In the genomic region with DNA sequence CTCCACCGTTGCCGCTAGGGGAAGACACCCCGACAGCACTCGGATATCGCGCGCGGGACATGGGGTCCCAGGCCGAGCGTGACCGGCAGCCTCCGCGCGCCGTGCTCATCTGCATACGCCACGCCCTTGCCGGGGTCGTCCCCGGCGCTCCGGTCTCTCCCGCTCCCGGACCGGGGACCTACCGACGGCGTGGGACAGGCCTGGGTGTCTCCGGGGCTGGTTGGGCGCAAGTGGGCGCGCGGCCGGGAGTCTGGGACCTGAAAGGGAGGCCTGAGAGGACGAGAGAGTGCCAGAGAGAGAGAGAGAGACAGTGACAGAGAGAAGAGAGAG, we compare ENCODE assay signal across 8 cellular contexts. TPM values are rescaled to one million over a fixed set of nuclear protein-coding genes. Genes with fewer than 3 reads are reported as not detected.
DNase-seq lines count a peak whose midpoint lies in the region; ATAC-seq, FAIRE-seq and TF ChIP-seq lines count a peak whose summit lies in the region.
"Not testable (repeated sequence)": the region's sequence is repeated elsewhere in the genome, so short reads cannot be mapped to it uniquely, and the experiment has no call there.

No MANE protein-coding gene starts in this region.

- not testable (repeated sequence) for H3K36me3 ChIP-seq in gastroesophageal sphincter

- H3K4me1 ChIP-seq in gastroesophageal sphincter: not testable (repeated sequence)

- POLR2A ChIA-PET in T-cell (lab: Charles Lee): not testable (repeated sequence)

- ATAC-seq in GM18498 (IDR thresholded peaks at IDR 0.05; ENCODE audit: unreplicated experiment) (peak; percentile 62), GM21529 (IDR thresholded peaks at IDR 0.05; ENCODE audit: unreplicated experiment) (peak; percentile 58), HG02884 (IDR thresholded peaks at IDR 0.05; ENCODE audit: unreplicated experiment) (peak; percentile 43), HG03280 (IDR thresholded peaks at IDR 0.05; ENCODE audit: unreplicated experiment) (peak; percentile 56), T-cell (replicated peaks in 1 of 4) (peak; percentile 65 to 81 (median 78)), gastroesophageal sphincter (peak; percentile 90), omental fat pad (ENCODE audit: low FRiP score) (peak; percentile 87)

- TF ChIP-seq CTCF in gastroesophageal sphincter (IDR thresholded peaks at IDR 0.05); omental fat pad (IDR thresholded peaks at IDR 0.05): not testable (repeated sequence)

- not testable (repeated sequence) for H3K9me3 ChIP-seq in gastroesophageal sphincter

- not testable (repeated sequence) for H3K27ac Mint-ChIP-seq in T-cell

- DNase-seq in GM19239 (ENCODE audit: insufficient read length, low spot score); T-cell; omental fat pad (ENCODE audit: low spot score): not testable (repeated sequence)

- H3K4me3 Mint-ChIP-seq in T-cell: not testable (repeated sequence)

- not testable (repeated sequence) for H3K27ac ChIP-seq in gastroesophageal sphincter

- CTCF ChIA-PET in T-cell (lab: Charles Lee): not testable (repeated sequence)

- not testable (repeated sequence) for H3K36me3 Mint-ChIP-seq in T-cell

- H3K27me3 ChIP-seq in gastroesophageal sphincter: not testable (repeated sequence)

- peak; percentile 42 for FAIRE-seq in GM19239 (lab: Jason Lieb, UNC)

- H3K27me3 Mint-ChIP-seq in T-cell: not testable (repeated sequence)

- not testable (repeated sequence) for H3K9me3 Mint-ChIP-seq in T-cell

- WGBS in gastroesophageal sphincter (ENCODE audit: low coverage in 1 of 2), 2 donors: no CpG with 5 or more reads among the region's 35 CpGs

- H3K4me1 Mint-ChIP-seq in T-cell: peaks cover 6 to 14% (median 11%) of the 10 kb centered on the region in 3 donors

- TF ChIP-seq EP300 in gastroesophageal sphincter (IDR thresholded peaks at IDR 0.05): not testable (repeated sequence)

- TF ChIP-seq POLR2A in gastroesophageal sphincter (IDR thresholded peaks at IDR 0.05): not testable (repeated sequence)

- H3K4me3 ChIP-seq in gastroesophageal sphincter: not testable (repeated sequence)

RNA-seq across cellular contexts. Expression of gene EAPP, which starts 17.0 kb away (rescaled TPM):
- total RNA-seq in T-cell (10 to 100 TPM; 48.9 to 77.7 (median 53.6) TPM), gastroesophageal sphincter (10 to 100 TPM; 24.3 to 43.1 (median 37.5) TPM), omental fat pad (10 to 100 TPM; 17.1 to 39.2 (median 35.7) TPM)
